ENCODE assay signal across 23 cellular contexts in genomic region chr13:110152351-110152750, GRCh38.
A peak's percentile ranks its signal among the peaks of the same experiment; 100 is the strongest.
DNase-seq lines count a peak whose midpoint lies in the region; ATAC-seq and TF ChIP-seq lines count a peak whose summit lies in the region.
"Had no signal": no experiment of that assay in that cellular context is flagged by ENCODE, and none has a peak within 500 bp of the region (broad histone marks: within the 10 kb centered on the region; RNA-seq: fewer than 3 reads in every experiment).

No MANE protein-coding gene starts in this region.

- DNase-seq in GM23338 (ENCODE audit: low spot score) (no peak), chondrocyte (ENCODE audit: low spot score) (no peak), endothelial cell (ENCODE audit: low spot score) (no peak), smooth muscle cell (lab: John Stamatoyannopoulos, UW; ENCODE audit: unreplicated experiment) (no peak), HuH-7 (ENCODE audit: low spot score) (no peak), kidney glomerular epithelial cell (lab: John Stamatoyannopoulos, UW) (no peak), SKM-1 (lab: John Stamatoyannopoulos, UW; ENCODE audit: unreplicated experiment) (no peak)
- no peak for DNase-seq in activated T-cell treated with anti-CD3 and anti-CD28 coated beads, Interleukin-2, amount 50 U/mL, for 1 hour
- DNase-seq: 8988T; CD4-positive, alpha-beta memory T cell; DMS 273 treated with DMSO at 0.1 percent for 48 hours; DMS53; DND-41; EL; GM23248; H7; HFFc6; IMR-90 had no signal

- H2AFZ ChIP-seq in GM23338 (no peak overlapping the region), smooth muscle cell (ENCODE audit: low read depth) (no peak overlapping the region)
- H2AFZ ChIP-seq: GM23248 had no signal

- no peak overlapping the region for H3K4me2 ChIP-seq in GM23338
- no peak overlapping the region for H3K4me2 ChIP-seq in smooth muscle cell
- H3K4me2 ChIP-seq: BLaER1 had no signal

- H3K9me2 ChIP-seq in GM23338 (ENCODE audit: insufficient read depth), result no peaks in the 10 kb centered on the region

- H3K27me3 ChIP-seq in GM23338 (ENCODE audit: insufficient read depth) (no peaks in the 10 kb centered on the region), smooth muscle cell (ENCODE audit: low read depth) (no peaks in the 10 kb centered on the region)
- H3K27me3 ChIP-seq: BLaER1 had no signal

- H3K79me2 ChIP-seq in GM23338 (replicated peaks; ENCODE audit: insufficient read depth), result no peaks in the 10 kb centered on the region
- H3K79me2 ChIP-seq in smooth muscle cell (ENCODE audit: low read depth), result no peaks in the 10 kb centered on the region

- H3K36me3 Mint-ChIP-seq in GM23338 (ENCODE audit: low read depth) (peaks cover 30% of the 10 kb centered on the region), chondrocyte (ENCODE audit: low read depth) (peaks cover 73% of the 10 kb centered on the region), endothelial cell (ENCODE audit: low read depth, unreplicated experiment) (peaks cover 75% of the 10 kb centered on the region)
- H3K36me3 Mint-ChIP-seq: CD4-positive, alpha-beta memory T cell had no signal

- H3F3A ChIP-seq in GM23338 (replicated peaks; ENCODE audit: low read depth) (no peaks in the 10 kb centered on the region), smooth muscle cell (ENCODE audit: low read depth) (peaks cover 95% of the 10 kb centered on the region)

- H4K20me1 ChIP-seq in GM23338 (replicated peaks; ENCODE audit: insufficient read depth), result no peaks in the 10 kb centered on the region
- peaks cover 96% of the 10 kb centered on the region for H4K20me1 ChIP-seq in smooth muscle cell (ENCODE audit: low read depth)
- H4K20me1 ChIP-seq: BLaER1 had no signal

- H3K27ac Mint-ChIP-seq in GM23338 (peak overlapping the region; percentile 58; the same call in 1 of the 2 replicates), chondrocyte (ENCODE audit: unreplicated experiment) (peak overlapping the region; percentile 8), endothelial cell (ENCODE audit: unreplicated experiment) (no peak overlapping the region)
- H3K27ac Mint-ChIP-seq: CD14-positive monocyte, HFFc6 had no signal

- H3K4me1 Mint-ChIP-seq in GM23338 (peaks cover 8% of the 10 kb centered on the region), chondrocyte (ENCODE audit: low read depth) (peaks cover 22% of the 10 kb centered on the region), endothelial cell (ENCODE audit: unreplicated experiment) (no peaks in the 10 kb centered on the region)
- H3K4me1 Mint-ChIP-seq: CD4-positive, alpha-beta memory T cell had no signal

- 92% methylated on average over 17 of the region's 17 CpGs for WGBS in smooth muscle cell (ENCODE audit: low lambda C conversion rate)

- no peaks in the 10 kb centered on the region for H3K9me3 ChIP-seq in smooth muscle cell (replicated peaks; ENCODE audit: low read depth)

- no peaks in the 10 kb centered on the region for H3K9me3 Mint-ChIP-seq in GM23338
- H3K9me3 Mint-ChIP-seq in chondrocyte (ENCODE audit: low read depth), result peaks cover 4% of the 10 kb centered on the region
- H3K9me3 Mint-ChIP-seq in endothelial cell (ENCODE audit: unreplicated experiment), result no peaks in the 10 kb centered on the region

- H3K4me3 Mint-ChIP-seq in GM23338, result no peak overlapping the region
- no peak overlapping the region for H3K4me3 Mint-ChIP-seq in chondrocyte (ENCODE audit: unreplicated experiment)
- peak overlapping the region; percentile 35 for H3K4me3 Mint-ChIP-seq in endothelial cell (ENCODE audit: unreplicated experiment)
- H3K4me3 Mint-ChIP-seq: CD14-positive monocyte; CD4-positive, alpha-beta memory T cell; HFFc6 had no signal

- no peak overlapping the region for H3K9ac ChIP-seq in smooth muscle cell (ENCODE audit: low read depth)
- H3K9ac ChIP-seq: BLaER1, GM23248 had no signal

- H3K4me3 ChIP-seq in GM23338 (no peak overlapping the region), smooth muscle cell (no peak overlapping the region)
- H3K4me3 ChIP-seq: BLaER1, GM12878, GM23248 had no signal

- H3K36me3 ChIP-seq in GM23338 (ENCODE audit: insufficient read depth) (0 out of 2 replicates have a peak, but pooled peaks cover 4% of the 10 kb centered on the region), smooth muscle cell (ENCODE audit: low read depth) (peaks cover 53% of the 10 kb centered on the region)
- H3K36me3 ChIP-seq: BLaER1 had no signal

- no peak overlapping the region for H3K27ac ChIP-seq in GM23338 (ENCODE audit: low read depth)
- H3K27ac ChIP-seq in smooth muscle cell (ENCODE audit: low read depth), result peak overlapping the region; percentile 36
- H3K27ac ChIP-seq: BLaER1, GM23248, HL-60 had no signal

- ATAC-seq in GM23338, result no peak
- ATAC-seq: GM12878, HCT116 had no signal

- TF ChIP-seq CTCF in GM23338 (conservative IDR thresholded peaks at IDR 0.05; ENCODE audit: low read depth in 2 of 2) (no peak), chondrocyte (IDR thresholded peaks at IDR 0.05) (no peak), endothelial cell (IDR thresholded peaks at IDR 0.05; ENCODE audit: unreplicated experiment) (no peak), smooth muscle cell (IDR thresholded peaks at IDR 0.05; ENCODE audit: borderline replicate concordance, insufficient read depth, poor library complexity, severe bottlenecking) (no peak)

- H3K27me3 Mint-ChIP-seq in GM23338 (ENCODE audit: insufficient read depth, low read depth, poor library complexity) (peaks cover 2% of the 10 kb centered on the region), chondrocyte (ENCODE audit: low read depth) (no peaks in the 10 kb centered on the region), endothelial cell (ENCODE audit: unreplicated experiment) (peaks cover 13% of the 10 kb centered on the region)

- no peaks in the 10 kb centered on the region for H3K4me1 ChIP-seq in GM23338 (ENCODE audit: insufficient read depth)
- H3K4me1 ChIP-seq in smooth muscle cell (ENCODE audit: low read depth), result no peaks in the 10 kb centered on the region

TF ChIP-seq in GM23338, 12 proteins besides CTCF, POLR2A, EP300 and RAD21 (continues in another document):
- TF ChIP-seq EZH2 (IDR thresholded peaks at IDR 0.05; ENCODE audit: low read depth, unreplicated experiment), result no peak
- TF ChIP-seq JUNB (IDR thresholded peaks at IDR 0.05; ENCODE audit: unreplicated experiment), result no peak
- no peak for TF ChIP-seq ZNF462 (CRISPR knock-in tag; IDR thresholded peaks at IDR 0.05)
- no peak for TF ChIP-seq STAT1 (IDR thresholded peaks at IDR 0.05; ENCODE audit: unreplicated experiment)
- no peak for TF ChIP-seq EZH2phosphoT487 (IDR thresholded peaks at IDR 0.05; ENCODE audit: unreplicated experiment)
- no peak for TF ChIP-seq NANOG (IDR thresholded peaks at IDR 0.05; ENCODE audit: borderline replicate concordance)
- no peak for TF ChIP-seq ZNF114 (CRISPR knock-in tag; IDR thresholded peaks at IDR 0.05)
